In genomic region chr12:93990832-93991748, GRCh38 we compare ENCODE assay signal across 8 cellular contexts.
DNase-seq lines count a peak whose midpoint lies in the region; ATAC-seq and TF ChIP-seq lines count a peak whose summit lies in the region.

No MANE protein-coding gene starts in this region.

- H3K9me3 ChIP-seq in prostate gland = no peaks in the 10 kb centered on the region

- 59% methylated on average over 20 of the region's 20 CpGs for WGBS in prostate gland

- H3K27ac ChIP-seq in prostate gland = no peak overlapping the region

- H3K36me3 Mint-ChIP-seq in nephron (ENCODE audit: low read depth) = no peaks in the 10 kb centered on the region
- H3K36me3 Mint-ChIP-seq in activated CD4-positive, alpha-beta T cell treated with anti-CD3 and anti-CD28 coated beads, Interleukin-2, amount 10 ng/mL, durations not matched to agents 7 days and 5 days (ENCODE audit: low read depth) = no peaks in the 10 kb centered on the region

- peak overlapping the region in 1 of 3 experiments; percentile 63 for H3K27ac Mint-ChIP-seq in nephron
- no peak overlapping the region for H3K27ac Mint-ChIP-seq in activated CD4-positive, alpha-beta T cell treated with anti-CD3 and anti-CD28 coated beads, Interleukin-2, amount 10 ng/mL, durations not matched to agents 7 days and 5 days

- peaks cover 21% of the 10 kb centered on the region for H3K4me1 Mint-ChIP-seq in nephron
- H3K4me1 Mint-ChIP-seq in activated CD4-positive, alpha-beta T cell treated with anti-CD3 and anti-CD28 coated beads, Interleukin-2, amount 10 ng/mL, durations not matched to agents 7 days and 5 days = no peaks in the 10 kb centered on the region

- no peak for ATAC-seq in activated CD4-positive, CD25-positive, alpha-beta regulatory T cell treated with anti-CD3 and anti-CD28 coated beads, Interleukin-2, amount 50 U/mL, for 24 hours

- H3K9me3 Mint-ChIP-seq in nephron = peaks cover 4% of the 10 kb centered on the region
- H3K9me3 Mint-ChIP-seq in activated CD4-positive, alpha-beta T cell treated with anti-CD3 and anti-CD28 coated beads, Interleukin-2, amount 10 ng/mL, durations not matched to agents 7 days and 5 days = peaks cover 3% of the 10 kb centered on the region

- POLR2A ChIA-PET in activated CD4-positive, alpha-beta T cell treated with anti-CD3 and anti-CD28 coated beads, Interleukin-2, amount 10 ng/mL, durations not matched to agents 7 days and 5 days (lab: Charles Lee) = interaction anchor here (0.6 kb wide), 1 partner anchor 1011 kb away, joined by 3 read pairs; no protein-coding TSS in a partner anchor

- H3K4me3 ChIP-seq in AG10803 (ENCODE audit: low read length) = no peak overlapping the region
- no peak overlapping the region for H3K4me3 ChIP-seq in prostate gland

- intact Hi-C loops in prostate gland (cut with DNase I) = loop anchor here (5.0 kb wide), 1 partner anchor 111 kb away; no protein-coding TSS in a partner anchor

- TF ChIP-seq CTCF in AG10803 (conservative IDR thresholded peaks at IDR 0.05; ENCODE audit: low read length) (peak; percentile 74), nephron (IDR thresholded peaks at IDR 0.05; ENCODE audit: unreplicated experiment in 3 of 3) (peak; percentile 21 to 43 (median 42)), prostate gland (IDR thresholded peaks at IDR 0.05) (peak in 1 of 4 experiments; percentile 39)

- CTCF ChIA-PET in activated CD4-positive, alpha-beta T cell treated with anti-CD3 and anti-CD28 coated beads, Interleukin-2, amount 10 ng/mL, durations not matched to agents 7 days and 5 days (lab: Charles Lee) = interaction anchor here (1.0 to 1.4 kb wide), 2 partner anchors 111 to 225 kb away, joined by 3 read pairs; no protein-coding TSS in a partner anchor

- no peaks in the 10 kb centered on the region for H3K4me1 ChIP-seq in prostate gland (replicated peaks)

- H3K27me3 ChIP-seq in prostate gland (replicated peaks; ENCODE audit: insufficient read depth) = no peaks in the 10 kb centered on the region

- no peaks in the 10 kb centered on the region for H3K27me3 Mint-ChIP-seq in nephron (ENCODE audit: low read depth)
- no peaks in the 10 kb centered on the region for H3K27me3 Mint-ChIP-seq in activated CD4-positive, alpha-beta T cell treated with anti-CD3 and anti-CD28 coated beads, Interleukin-2, amount 10 ng/mL, durations not matched to agents 7 days and 5 days

- TF ChIP-seq POLR2A in prostate gland (IDR thresholded peaks at IDR 0.05) = no peak

- DNase-seq in AG10803 (ENCODE audit: low read depth) = peak; percentile 79
- DNase-seq in NCI-H69 (lab: John Stamatoyannopoulos, UW) = peak; percentile 17
- DNase-seq in fibroblast of peridontal ligament (ENCODE audit: extremely low read depth) = peak; percentile 49
- no peak for DNase-seq in activated CD4-positive, alpha-beta T cell treated with anti-CD3 and anti-CD28 coated beads, Interleukin-2, amount 10 ng/mL, durations not matched to agents 7 days and 5 days
- DNase-seq in prostate gland (ENCODE audit: low spot score) = no peak
- no peak for DNase-seq in stimulated activated CD4-positive, alpha-beta T cell treated with anti-CD3 and anti-CD28 coated beads, Interleukin-2, amount 100 ng/mL, for 48 hours

- no peaks in the 10 kb centered on the region for H3K36me3 ChIP-seq in prostate gland

- H3K4me3 Mint-ChIP-seq in nephron = peak overlapping the region in 1 of 3 experiments; percentile 28
- no peak overlapping the region for H3K4me3 Mint-ChIP-seq in activated CD4-positive, alpha-beta T cell treated with anti-CD3 and anti-CD28 coated beads, Interleukin-2, amount 10 ng/mL, durations not matched to agents 7 days and 5 days

Comparison
In these comparisons a context has a peak if more than half of its experiments do, and no peak if none do; other contexts are left out.
1. DNase-seq: peak in AG10803 (single experiment), NCI-H69 (single experiment) and fibroblast of peridontal ligament (single experiment); none in activated CD4-positive, alpha-beta T cell treated with anti-CD3 and anti-CD28 coated beads, Interleukin-2, amount 10 ng/mL, durations not matched to agents 7 days and 5 days (single experiment), prostate gland (single experiment) and stimulated activated CD4-positive, alpha-beta T cell treated with anti-CD3 and anti-CD28 coated beads, Interleukin-2, amount 100 ng/mL, for 48 hours (0 of 2).